1 cellular context compared by ENCODE assay signal in the genomic region with DNA sequence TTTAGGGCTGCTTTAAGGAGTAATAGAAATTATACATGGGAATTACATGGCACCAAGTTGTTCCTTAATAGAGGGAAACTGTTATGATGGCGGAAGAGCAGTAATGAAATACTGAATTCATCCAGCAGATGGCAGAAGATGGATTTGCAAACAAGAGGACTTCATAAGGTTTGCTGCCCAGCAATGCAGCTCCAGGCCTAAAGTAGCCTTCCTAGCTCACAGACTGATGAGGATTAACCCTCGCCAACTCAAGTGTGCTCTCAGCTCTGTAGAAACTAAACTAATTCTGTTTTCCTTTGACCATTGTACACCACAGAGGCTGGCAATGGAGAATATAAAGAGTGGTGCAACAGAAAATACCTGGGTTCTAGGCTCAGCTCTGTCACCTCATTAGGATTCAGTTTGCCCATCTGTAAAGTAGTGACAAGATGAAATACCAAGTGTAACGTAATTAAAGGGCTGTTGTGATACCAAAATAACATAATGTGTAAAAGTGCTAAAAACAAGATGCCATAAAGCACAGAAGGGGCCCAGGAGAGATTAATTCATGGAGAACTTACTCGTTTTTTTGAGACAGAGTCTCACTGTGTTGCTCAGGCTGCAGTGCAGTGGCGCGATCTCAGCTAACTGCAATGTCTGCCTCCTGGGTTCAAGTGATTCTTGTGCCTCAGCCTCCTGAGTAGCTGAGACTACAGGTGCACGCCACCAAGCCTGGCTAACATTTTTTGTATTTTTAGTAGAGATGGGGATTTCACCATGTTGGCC.
TF ChIP-seq lines count a peak whose summit lies in the region.

No MANE protein-coding gene starts in this region.

TF ChIP-seq in WTC11, 78 proteins besides CTCF, POLR2A, EP300 and RAD21 (continued from another document):
- TF ChIP-seq, protein P1, sequence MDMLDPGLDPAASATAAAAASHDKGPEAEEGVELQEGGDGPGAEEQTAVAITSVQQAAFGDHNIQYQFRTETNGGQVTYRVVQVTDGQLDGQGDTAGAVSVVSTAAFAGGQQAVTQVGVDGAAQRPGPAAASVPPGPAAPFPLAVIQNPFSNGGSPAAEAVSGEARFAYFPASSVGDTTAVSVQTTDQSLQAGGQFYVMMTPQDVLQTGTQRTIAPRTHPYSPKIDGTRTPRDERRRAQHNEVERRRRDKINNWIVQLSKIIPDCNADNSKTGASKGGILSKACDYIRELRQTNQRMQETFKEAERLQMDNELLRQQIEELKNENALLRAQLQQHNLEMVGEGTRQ (CRISPR knock-in tag; IDR thresholded peaks at IDR 0.05), result no peak
- no peak for TF ChIP-seq KAT7 (CRISPR knock-in tag; IDR thresholded peaks at IDR 0.05; ENCODE audit: borderline replicate concordance)
- TF ChIP-seq FOXJ3 (CRISPR knock-in tag; IDR thresholded peaks at IDR 0.05; ENCODE audit: borderline replicate concordance), result no peak
TF ChIP-seq in WTC11: peak in this region for 0.
